ENCODE assay signal across 9 cellular contexts in genomic region chr6:126657556-126658129, GRCh38.
A peak's percentile ranks its signal among the peaks of the same experiment; 100 is the strongest.
DNase-seq lines count a peak whose midpoint lies in the region; ATAC-seq and TF ChIP-seq lines count a peak whose summit lies in the region.
"Had no signal": no experiment of that assay in that cellular context is flagged by ENCODE, and none has a peak within 500 bp of the region (broad histone marks: within the 10 kb centered on the region; RNA-seq: fewer than 3 reads in every experiment).

No MANE protein-coding gene starts in this region.

- H3K36me3 ChIP-seq in gastroesophageal sphincter, result no peaks in the 10 kb centered on the region

- no peak overlapping the region for H3K27ac ChIP-seq in gastroesophageal sphincter

- WGBS in gastroesophageal sphincter (ENCODE audit: low coverage in 1 of 2), 2 donors, result 36 to 53% methylated on average over 3 of the region's 3 CpGs

- no peak for TF ChIP-seq EP300 in gastroesophageal sphincter (IDR thresholded peaks at IDR 0.05)

- no peak for TF ChIP-seq POLR2A in gastroesophageal sphincter (IDR thresholded peaks at IDR 0.05)

- peaks cover 4 to 53% (median 11%) of the 10 kb centered on the region in 3 donors for H3K4me1 ChIP-seq in gastroesophageal sphincter

- H3K9me3 ChIP-seq in gastroesophageal sphincter, result peaks cover 0 to 7% (median 0%) of the 10 kb centered on the region in 3 donors

- no peaks in the 10 kb centered on the region for H3K27me3 ChIP-seq in gastroesophageal sphincter

- ATAC-seq in HG03460 (IDR thresholded peaks at IDR 0.05; ENCODE audit: unreplicated experiment), result no peak
- ATAC-seq in gastroesophageal sphincter, result no peak

- no peak overlapping the region for H3K4me3 ChIP-seq in gastroesophageal sphincter

- TF ChIP-seq CTCF in LNCAP (IDR thresholded peaks at IDR 0.05), result peak; percentile 82
- peak in 2 of 4 experiments; percentile 27 to 44 for TF ChIP-seq CTCF in gastroesophageal sphincter (IDR thresholded peaks at IDR 0.05)

- peak; percentile 28 for DNase-seq in EL
- peak; percentile 49 for DNase-seq in astrocyte of the hippocampus (ENCODE audit: low read depth, low spot score)
- peak; percentile 24 for DNase-seq in medulla oblongata (ENCODE audit: extremely low spot score)
- DNase-seq in NCI-H345 (lab: John Stamatoyannopoulos, UW), result no peak
- no peak for DNase-seq in C1 segment of cervical spinal cord (lab: John Stamatoyannopoulos, UW)
- DNase-seq: naive B cell had no signal

Comparison
In these comparisons a context has a peak if more than half of its experiments do, and no peak if none do; other contexts are left out.
1. DNase-seq: peak in EL (single experiment), astrocyte of the hippocampus (single experiment) and medulla oblongata (single experiment); none in NCI-H345 (single experiment) and C1 segment of cervical spinal cord (0 of 14).